Comparison of ENCODE assay signal across 8 cellular contexts in the genomic region with DNA sequence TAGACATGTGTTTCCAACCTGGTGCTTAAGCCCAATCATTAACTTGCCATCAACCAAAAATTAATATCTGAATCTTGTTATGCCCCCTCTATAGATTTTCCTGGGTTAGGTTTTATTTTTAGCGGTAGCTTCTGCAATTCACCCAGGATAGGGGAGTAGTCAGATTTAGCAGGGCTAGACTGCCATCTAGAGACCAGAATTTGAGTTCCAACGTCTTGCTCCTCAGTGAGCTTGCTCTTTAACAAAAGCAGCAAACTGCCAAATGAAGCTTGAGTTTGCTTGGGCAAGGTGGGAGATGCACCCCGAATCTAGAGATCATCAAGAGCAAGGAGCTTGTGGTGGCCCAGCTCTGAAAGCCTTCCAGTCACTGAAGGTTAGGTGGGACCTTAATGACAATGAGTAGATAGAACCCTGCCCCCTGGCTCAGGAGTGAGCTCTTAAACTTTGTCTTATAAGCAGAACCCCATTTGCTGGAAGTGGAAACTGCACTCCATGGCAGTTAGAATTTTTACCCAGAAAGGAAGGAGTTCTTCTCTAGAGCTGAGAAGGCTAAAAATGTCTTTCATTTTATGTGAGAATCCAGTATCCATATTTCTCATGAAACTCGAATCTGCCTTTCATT.
DNase-seq lines count a peak whose midpoint lies in the region; ATAC-seq and TF ChIP-seq lines count a peak whose summit lies in the region.

No MANE protein-coding gene starts in this region.

- peaks cover 18% of the 10 kb centered on the region for H3K27me3 ChIP-seq in left ventricle myocardium inferior (ENCODE audit: low read depth)

- no peak overlapping the region for H3K4me3 Mint-ChIP-seq in activated B cell treated with CpG ODN at 0.5 μM for 24 hours

- no peak overlapping the region for H3K27ac ChIP-seq in left ventricle myocardium inferior (replicated peaks)

- no peak overlapping the region for H3K4me3 ChIP-seq in AG09309 (ENCODE audit: control insufficient read depth, low read depth, low read length)
- H3K4me3 ChIP-seq in left ventricle myocardium inferior = no peak overlapping the region

- DNase-seq in AG09309 (ENCODE audit: low read depth) (peak; percentile 39), NCI-H1092 (lab: John Stamatoyannopoulos, UW) (peak; percentile 60), activated B cell treated with CpG ODN at 0.5 μM for 24 hours (no peak), left ventricle myocardium inferior (no peak), sciatic nerve (ENCODE audit: low spot score) (no peak), NCI-H2107 (lab: John Stamatoyannopoulos, UW) (no peak)

- CTCF ChIA-PET in activated B cell treated with CpG ODN at 0.5 μM for 24 hours (lab: Charles Lee) = interaction anchor here (0.7 to 4.9 kb wide), 14 partner anchors 10 to 1295 kb away, joined by 3 to 73 read pairs (median 4); no protein-coding TSS in a partner anchor

- TF ChIP-seq CTCF in AG09309 (IDR thresholded peaks at IDR 0.05; ENCODE audit: control insufficient read depth, insufficient read depth, low read depth, low read length, missing control alignments) (peak; percentile 63), activated B cell treated with CpG ODN at 0.5 μM for 24 hours (IDR thresholded peaks at IDR 0.05) (peak; percentile 75), left ventricle myocardium inferior (IDR thresholded peaks at IDR 0.05; ENCODE audit: borderline replicate concordance) (peak; percentile 73)

- H3K9me3 Mint-ChIP-seq in activated B cell treated with CpG ODN at 0.5 μM for 24 hours = no peaks in the 10 kb centered on the region

- H3K4me1 Mint-ChIP-seq in activated B cell treated with CpG ODN at 0.5 μM for 24 hours = no peaks in the 10 kb centered on the region

- H3K9me3 ChIP-seq in left ventricle myocardium inferior (replicated peaks) = no peaks in the 10 kb centered on the region

- POLR2A ChIA-PET in activated B cell treated with CpG ODN at 0.5 μM for 24 hours (lab: Charles Lee) = no interaction called here

- H3K36me3 Mint-ChIP-seq in activated B cell treated with CpG ODN at 0.5 μM for 24 hours (ENCODE audit: low read depth) = no peaks in the 10 kb centered on the region

- peak; percentile 71 for ATAC-seq in GM18858 (IDR thresholded peaks at IDR 0.05; ENCODE audit: unreplicated experiment)
- ATAC-seq in activated B cell treated with CpG ODN at 0.5 μM for 24 hours (ENCODE audit: low read depth) = peak; percentile 45
- peak; percentile 87 for ATAC-seq in sciatic nerve
- no peak for ATAC-seq in HG03095 (IDR thresholded peaks at IDR 0.05; ENCODE audit: unreplicated experiment)

- H3K27ac Mint-ChIP-seq in activated B cell treated with CpG ODN at 0.5 μM for 24 hours = no peak overlapping the region

- H3K27me3 Mint-ChIP-seq in activated B cell treated with CpG ODN at 0.5 μM for 24 hours = no peaks in the 10 kb centered on the region

- intact Hi-C loops in activated B cell treated with CpG ODN at 0.5 μM for 24 hours (cut with micrococcal nuclease) = loop anchor here (1.0 to 5.0 kb wide), 5 partner anchors 418 to 1295 kb away; no protein-coding TSS in a partner anchor
- intact Hi-C loops in left ventricle myocardium inferior (cut with micrococcal nuclease) = no loop called here
- intact Hi-C loops in sciatic nerve (cut with DNase I) = no loop called here

- peaks cover 16% of the 10 kb centered on the region for H3K4me1 ChIP-seq in left ventricle myocardium inferior

- H3K36me3 ChIP-seq in left ventricle myocardium inferior = no peaks in the 10 kb centered on the region

Comparison
In these comparisons a context has a peak if more than half of its experiments do, and no peak if none do; other contexts are left out.
1. DNase-seq: peak in AG09309 (single experiment) and NCI-H1092 (single experiment); none in activated B cell treated with CpG ODN at 0.5 μM for 24 hours (single experiment), left ventricle myocardium inferior (single experiment), sciatic nerve (single experiment) and NCI-H2107 (single experiment).
2. Peak in every context shown above with its lines, with median percentiles within 50 percentile points of each other: CTCF ChIP-seq.